ENCODE assay signal across 14 cellular contexts in the genomic region with DNA sequence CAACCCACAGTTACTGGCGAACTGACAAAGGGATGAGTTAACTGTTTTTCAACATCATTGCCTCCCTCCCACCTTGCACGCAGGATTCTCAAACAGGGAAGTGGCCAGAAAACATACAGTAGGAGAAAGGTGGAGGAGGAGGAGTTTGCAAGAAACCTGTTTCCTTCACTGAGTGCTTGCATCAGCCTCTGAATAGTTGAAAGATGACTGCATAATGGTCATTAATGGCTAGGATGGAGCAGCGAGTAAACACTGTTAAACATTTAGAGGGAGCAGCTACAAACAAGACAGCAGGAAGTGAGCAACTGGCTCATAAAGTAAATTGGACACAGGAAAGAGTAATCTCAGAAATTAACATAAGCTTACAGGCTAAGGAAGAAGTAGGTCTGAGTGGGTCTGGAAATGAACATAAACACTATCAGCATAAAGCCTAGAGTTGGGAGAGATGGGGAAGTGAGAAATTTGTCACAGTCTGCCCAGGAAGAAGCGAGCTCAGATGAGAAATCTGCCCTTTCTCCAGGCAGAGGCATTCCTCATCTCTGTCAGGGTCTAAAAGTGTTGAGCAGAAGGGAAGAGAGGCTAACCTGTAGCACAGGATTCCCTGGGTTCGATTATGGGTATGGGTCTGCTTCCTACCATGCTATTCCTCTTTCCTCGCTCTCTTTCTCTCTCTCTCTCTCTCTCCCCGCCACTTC. TPM values are rescaled to one million over a fixed set of nuclear protein-coding genes. Genes with fewer than 3 reads are reported as not detected.
DNase-seq lines count a peak whose midpoint lies in the region; ATAC-seq and TF ChIP-seq lines count a peak whose summit lies in the region.
"Had no signal": no experiment of that assay in that cellular context is flagged by ENCODE, and none has a peak within 500 bp of the region (broad histone marks: within the 10 kb centered on the region; RNA-seq: fewer than 3 reads in every experiment).

No MANE protein-coding gene starts in this region.

- H4K20me1 ChIP-seq in GM23338 (replicated peaks; ENCODE audit: insufficient read depth), result no peaks in the 10 kb centered on the region

- 33 to 80% methylated on average over 1 to 6 of the region's 7 CpGs for WGBS in endodermal cell (ENCODE audit: insufficient coverage in 1 of 2, insufficient read length in 1 of 2), 2 experiments
- no CpG with 5 or more reads among the region's 7 CpGs for WGBS in trophoblast cell (ENCODE audit: extremely low coverage, insufficient coverage, insufficient read length)
- 69 to 73% methylated on average over 5 to 7 of the region's 7 CpGs for WGBS in testis, 2 donors

- no peaks in the 10 kb centered on the region for H3K27me3 Mint-ChIP-seq in GM23338 (ENCODE audit: insufficient read depth, low read depth, poor library complexity)
- H3K27me3 Mint-ChIP-seq in endodermal cell (ENCODE audit: insufficient read depth), result no peaks in the 10 kb centered on the region
- H3K27me3 Mint-ChIP-seq: activated CD8-positive, alpha-beta T cell treated with anti-CD3 and anti-CD28 coated beads for 36 hours; activated naive CD8-positive, alpha-beta T cell; CD4-positive, alpha-beta memory T cell; stimulated activated naive CD8-positive, alpha-beta T cell treated with anti-CD3 and anti-CD28 coated beads, Interleukin-15, amount 100 ng/mL, for 72 hours had no signal

- peaks cover 5% of the 10 kb centered on the region; the same call in 1 of the 3 replicates for H3K36me3 Mint-ChIP-seq in GM23338 (ENCODE audit: low read depth)
- no peaks in the 10 kb centered on the region for H3K36me3 Mint-ChIP-seq in endodermal cell (ENCODE audit: low read depth)
- H3K36me3 Mint-ChIP-seq: activated naive CD8-positive, alpha-beta T cell; CD4-positive, alpha-beta memory T cell had no signal

- no peaks in the 10 kb centered on the region; the same call in 2 of the 3 replicates for H3K9me3 Mint-ChIP-seq in GM23338
- H3K9me3 Mint-ChIP-seq in endodermal cell, result no peaks in the 10 kb centered on the region
- H3K9me3 Mint-ChIP-seq: activated CD8-positive, alpha-beta T cell treated with anti-CD3 and anti-CD28 coated beads for 36 hours had no signal

- H3K9me3 ChIP-seq in endodermal cell (ENCODE audit: control insufficient read depth, low read length), result no peaks in the 10 kb centered on the region
- H3K9me3 ChIP-seq in trophoblast cell (ENCODE audit: insufficient read depth, low read depth, low read length), result no peaks in the 10 kb centered on the region
- no peaks in the 10 kb centered on the region for H3K9me3 ChIP-seq in testis
- H3K9me3 ChIP-seq: esophagus muscularis mucosa had no signal

- H3K23ac ChIP-seq in trophoblast cell (ENCODE audit: low read length), result no peak overlapping the region

- TF ChIP-seq CTCF in GM23338 (conservative IDR thresholded peaks at IDR 0.05; ENCODE audit: low read depth in 2 of 2) (no peak), endodermal cell (conservative IDR thresholded peaks at IDR 0.05) (no peak), testis (IDR thresholded peaks at IDR 0.05) (no peak), GM20000 (IDR thresholded peaks at IDR 0.05; ENCODE audit: extremely low read depth, missing control alignments) (no peak)

- H3K9me2 ChIP-seq in GM23338 (ENCODE audit: insufficient read depth), result no peaks in the 10 kb centered on the region

- H3K4ac ChIP-seq in trophoblast cell (ENCODE audit: low read depth, low read length), result no peak overlapping the region

- H3K4me3 ChIP-seq in GM23338, result no peak overlapping the region
- no peak overlapping the region for H3K4me3 ChIP-seq in endodermal cell (ENCODE audit: low read length)
- H3K4me3 ChIP-seq in trophoblast cell (ENCODE audit: low read depth, low read length), result no peak overlapping the region
- H3K4me3 ChIP-seq in testis, result no peak overlapping the region
- H3K4me3 ChIP-seq: esophagus muscularis mucosa had no signal

- ATAC-seq in GM23338, result peak; percentile 23; the same call in 2 of the 3 replicates
- ATAC-seq: activated CD8-positive, alpha-beta T cell treated with anti-CD3 and anti-CD28 coated beads for 36 hours; stimulated activated naive CD8-positive, alpha-beta T cell treated with anti-CD3 and anti-CD28 coated beads, Interleukin-15, amount 100 ng/mL, for 72 hours had no signal

- intact Hi-C loops in testis (cut with DNase I; ENCODE audit: low total_unique reads), result no loop called here

- H3K4me2 ChIP-seq in GM23338, result peak overlapping the region; percentile 12; the same call in 1 of the 2 replicates
- no peak overlapping the region for H3K4me2 ChIP-seq in trophoblast cell (ENCODE audit: low read length)

- H3K27ac Mint-ChIP-seq in GM23338, result peak overlapping the region; percentile 82
- peak overlapping the region; percentile 50 for H3K27ac Mint-ChIP-seq in endodermal cell
- H3K27ac Mint-ChIP-seq: activated CD8-positive, alpha-beta T cell treated with anti-CD3 and anti-CD28 coated beads for 36 hours; activated naive CD8-positive, alpha-beta T cell; stimulated activated naive CD8-positive, alpha-beta T cell treated with anti-CD3 and anti-CD28 coated beads, Interleukin-15, amount 100 ng/mL, for 72 hours had no signal

- H3K18ac ChIP-seq in trophoblast cell (ENCODE audit: low read length), result no peak overlapping the region

- peaks cover 14% of the 10 kb centered on the region for H3K4me1 Mint-ChIP-seq in GM23338
- H3K4me1 Mint-ChIP-seq in endodermal cell, result peaks cover 5% of the 10 kb centered on the region
- H3K4me1 Mint-ChIP-seq: stimulated activated naive CD8-positive, alpha-beta T cell treated with anti-CD3 and anti-CD28 coated beads, Interleukin-15, amount 100 ng/mL, for 72 hours had no signal

- no peaks in the 10 kb centered on the region for H3K79me1 ChIP-seq in trophoblast cell (ENCODE audit: low read length)

- DNase-seq in GM23338 (ENCODE audit: low spot score) (peak; percentile 27), NCI-H69 (lab: John Stamatoyannopoulos, UW) (peak; percentile 55), endodermal cell (peak; percentile 59), trophoblast cell (peak; percentile 44 to 73), testis (no peak), GM20000 (ENCODE audit: low spot score) (no peak)
- no peak for DNase-seq in activated CD4-positive, alpha-beta T cell treated with anti-CD3 and anti-CD28 coated beads, Interleukin-2, amount 50 U/mL, for 48 hours
- DNase-seq: activated CD8-positive, alpha-beta T cell treated with anti-CD3 and anti-CD28 coated beads for 36 hours; CD4-positive, alpha-beta memory T cell; cerebellar nuclear complex; stimulated activated naive CD8-positive, alpha-beta T cell treated with anti-CD3 and anti-CD28 coated beads, Interleukin-15, amount 100 ng/mL, for 72 hours had no signal

- H2AFZ ChIP-seq in GM23338 (peak overlapping the region; percentile 52; the same call in 1 of the 2 replicates), trophoblast cell (ENCODE audit: insufficient read depth, low read length, poor library complexity) (no peak overlapping the region)

- H4K91ac ChIP-seq in trophoblast cell (ENCODE audit: low read depth, low read length), result no peak overlapping the region

- peak overlapping the region; percentile 7 for H4K12ac ChIP-seq in trophoblast cell (ENCODE audit: low read depth, low read length)

- no peak overlapping the region for H2BK5ac ChIP-seq in trophoblast cell (ENCODE audit: low read depth, low read length, poor library complexity)

- no peak for TF ChIP-seq POLR2A in testis (IDR thresholded peaks at IDR 0.05)

- no peaks in the 10 kb centered on the region for H3F3A ChIP-seq in GM23338 (replicated peaks; ENCODE audit: low read depth)

- no peak overlapping the region for H4K8ac ChIP-seq in trophoblast cell (ENCODE audit: low read depth, low read length)

- H3K27me3 ChIP-seq in GM23338 (ENCODE audit: insufficient read depth) (no peaks in the 10 kb centered on the region), endodermal cell (ENCODE audit: control insufficient read depth, insufficient read depth, low read length, poor library complexity, severe bottlenecking) (no peaks in the 10 kb centered on the region), trophoblast cell (ENCODE audit: insufficient read depth, low read length) (no peaks in the 10 kb centered on the region), testis (no peaks in the 10 kb centered on the region)
- H3K27me3 ChIP-seq: esophagus muscularis mucosa had no signal

- H2BK12ac ChIP-seq in trophoblast cell (ENCODE audit: low read length), result no peak overlapping the region

- H3K27ac ChIP-seq in GM23338 (ENCODE audit: low read depth) (peak overlapping the region; percentile 66; the same call in 1 of the 2 replicates), endodermal cell (ENCODE audit: low read depth, low read length) (no peak overlapping the region), trophoblast cell (ENCODE audit: low read depth, low read length) (no peak overlapping the region), testis (no peak overlapping the region)
- H3K27ac ChIP-seq: esophagus muscularis mucosa had no signal

- H3K4me3 Mint-ChIP-seq in GM23338, result no peak overlapping the region
- H3K4me3 Mint-ChIP-seq in endodermal cell, result no peak overlapping the region
- H3K4me3 Mint-ChIP-seq: activated CD8-positive, alpha-beta T cell treated with anti-CD3 and anti-CD28 coated beads for 36 hours; activated naive CD8-positive, alpha-beta T cell; CD4-positive, alpha-beta memory T cell; stimulated activated naive CD8-positive, alpha-beta T cell treated with anti-CD3 and anti-CD28 coated beads, Interleukin-15, amount 100 ng/mL, for 72 hours had no signal

- H3K79me2 ChIP-seq in GM23338 (replicated peaks; ENCODE audit: insufficient read depth) (no peaks in the 10 kb centered on the region), trophoblast cell (ENCODE audit: control insufficient read depth, insufficient read depth, low read length, poor library complexity) (no peaks in the 10 kb centered on the region)

- peaks cover 7% of the 10 kb centered on the region; the same call in 1 of the 2 replicates for H3K4me1 ChIP-seq in GM23338 (ENCODE audit: insufficient read depth)
- no peaks in the 10 kb centered on the region for H3K4me1 ChIP-seq in endodermal cell (ENCODE audit: control insufficient read depth, insufficient read depth, low read length)
- no peaks in the 10 kb centered on the region for H3K4me1 ChIP-seq in trophoblast cell (ENCODE audit: control insufficient read depth in 1 of 2, insufficient read depth in 2 of 2, low read length in 2 of 2)
- no peaks in the 10 kb centered on the region for H3K4me1 ChIP-seq in testis
- H3K4me1 ChIP-seq: esophagus muscularis mucosa had no signal

- H3K36me3 ChIP-seq in GM23338 (ENCODE audit: insufficient read depth), result no peaks in the 10 kb centered on the region
- H3K36me3 ChIP-seq in endodermal cell (ENCODE audit: control insufficient read depth, insufficient read depth, low read length), result no peaks in the 10 kb centered on the region
- no peaks in the 10 kb centered on the region for H3K36me3 ChIP-seq in trophoblast cell (ENCODE audit: control insufficient read depth in 1 of 2, insufficient read depth in 2 of 2, low read length in 2 of 2)
- no peaks in the 10 kb centered on the region for H3K36me3 ChIP-seq in testis (ENCODE audit: low read depth, missing control alignments)
- H3K36me3 ChIP-seq: esophagus muscularis mucosa had no signal

- H3K9ac ChIP-seq in endodermal cell (ENCODE audit: extremely low read depth, low read length, poor library complexity, severe bottlenecking) (no peak overlapping the region), trophoblast cell (ENCODE audit: low read length) (no peak overlapping the region)

- no peak overlapping the region for H2BK120ac ChIP-seq in trophoblast cell (ENCODE audit: insufficient read depth, low read length, poor library complexity)

- no peak overlapping the region for H3K14ac ChIP-seq in trophoblast cell (ENCODE audit: low read length)

- H2AK5ac ChIP-seq in trophoblast cell (ENCODE audit: low read length), result no peak overlapping the region

RNA-seq across cellular contexts. Expression of a gene that starts 38.6 kb away (rescaled TPM):
- not detected in 2 replicates for total RNA-seq in GM23338 (2014; rRNA removed; shearing (Covaris generic))
- polyA plus RNA-seq in GM23338 (2016; fragmentation: Nextera tagmentation; extraction: Ambion mirVana) (not detected in 2 replicates), testis (ENCODE audit: insufficient read depth, low read depth, low replicate concordance) (49.8 TPM)
- total RNA-seq in endodermal cell (not detected), testis (100 to 1,000 TPM; 103 to 112 TPM)
- polyA plus RNA-seq in endodermal cell (2013, experiment 1 of 2), result not detected
- polyA plus RNA-seq in endodermal cell (2013, experiment 2 of 2), result 0.12 TPM
- polyA plus RNA-seq in trophoblast cell (2013), result not detected in 2 replicates
- total RNA-seq: activated CD8-positive, alpha-beta T cell treated with anti-CD3 and anti-CD28 coated beads for 36 hours; CD4-positive, alpha-beta memory T cell; esophagus muscularis mucosa; T-helper 2 cell treated with Interferon-gamma antibody and Interleukin-4, amounts not matched to agents 100 ng/mL and 5 ng/mL, for 36 hours had no signal
- polyA plus RNA-seq: CD4-positive, alpha-beta memory T cell had no signal

Comparison
In these comparisons a context has a peak if more than half of its experiments do, and no peak if none do; other contexts are left out.
1. DNase-seq: peak in GM23338 (single experiment), NCI-H69 (single experiment), endodermal cell (single experiment) and trophoblast cell (2 of 2); none in testis (single experiment), activated CD4-positive, alpha-beta T cell treated with anti-CD3 and anti-CD28 coated beads, Interleukin-2, amount 50 U/mL, for 48 hours (0 of 2) and GM20000 (single experiment).
2. RNA of a gene that starts 38.6 kb away (total RNA-seq): 103 to 112 TPM in testis; not detected in endodermal cell and not detected in GM23338; every median in the first group is over 10 times any median in the second.